In the genomic region with DNA sequence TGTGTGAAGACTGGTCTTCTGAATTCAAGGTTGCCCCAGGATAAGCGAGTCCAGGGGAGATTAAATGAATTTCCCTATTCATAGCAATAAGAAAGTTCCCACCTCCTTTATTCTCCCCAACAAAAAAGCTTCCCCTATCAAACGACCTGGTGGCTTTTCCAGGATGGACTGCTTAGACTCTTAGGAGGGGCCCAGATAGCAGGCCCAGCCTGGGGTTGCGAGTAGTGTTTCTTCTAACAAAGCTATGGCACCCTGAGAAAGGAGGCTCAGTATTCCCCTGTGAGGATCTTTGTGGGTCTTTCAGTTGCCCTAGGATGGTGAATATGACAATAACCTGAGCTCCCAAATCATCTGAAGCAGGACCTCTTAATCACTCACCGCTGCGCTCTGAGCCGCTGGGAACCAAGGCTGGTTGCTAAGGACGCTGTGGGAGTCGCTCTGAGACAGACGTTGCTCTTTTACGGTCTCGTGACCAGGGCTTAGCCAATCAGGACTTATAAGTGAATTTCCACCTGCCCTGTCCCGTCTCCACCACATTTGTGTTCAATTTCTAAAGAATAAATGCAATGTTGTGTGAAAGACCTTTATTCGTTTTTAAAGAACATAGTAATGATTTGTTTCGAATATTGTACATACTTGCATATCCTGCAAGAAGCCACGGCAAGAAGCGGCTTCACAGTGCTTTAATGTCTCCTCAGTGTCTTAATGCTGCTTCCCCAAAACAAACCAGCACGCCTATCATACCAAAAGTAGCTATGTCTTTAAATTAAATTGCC, we compare ENCODE assay signal across 8 cellular contexts. TPM values are rescaled to one million over a fixed set of nuclear protein-coding genes. Genes with fewer than 3 reads are reported as not detected.
A peak's percentile ranks its signal among the peaks of the same experiment; 100 is the strongest.
DNase-seq lines count a peak whose midpoint lies in the region; ATAC-seq and TF ChIP-seq lines count a peak whose summit lies in the region.

TMEM232 (minus strand) TSS at position 423 of the 776 bp plus-strand sequence. CDS start 59,319 bp downstream, outside the sequence.

- H3K27ac Mint-ChIP-seq in activated CD4-positive, alpha-beta T cell treated with anti-CD3 and anti-CD28 coated beads, Interleukin-2, amount 10 ng/mL, durations not matched to agents 7 days and 5 days: peak within 1 kb of the TSS; percentile 74

- H3K4me3 Mint-ChIP-seq in activated CD4-positive, alpha-beta T cell treated with anti-CD3 and anti-CD28 coated beads, Interleukin-2, amount 10 ng/mL, durations not matched to agents 7 days and 5 days: peak within 1 kb of the TSS; percentile 76

- POLR2A ChIA-PET in activated CD4-positive, alpha-beta T cell treated with anti-CD3 and anti-CD28 coated beads, Interleukin-2, amount 10 ng/mL, durations not matched to agents 7 days and 5 days (lab: Charles Lee): no interaction called here
- POLR2A ChIA-PET in HEK293T (lab: Yijun Ruan, JAX): no interaction called here

- H3K9me3 ChIP-seq in colonic mucosa: no peaks in the 10 kb centered on the region

- H3K36me3 ChIP-seq in colonic mucosa (no peaks in the 10 kb centered on the region), kidney epithelial cell (ENCODE audit: control insufficient read depth, insufficient read depth, low read length) (no peaks in the 10 kb centered on the region)

- intact Hi-C loops in colonic mucosa (cut with DNase I): no loop called here

- DNase-seq in NCI-H2107 treated with DMSO at 0.1 percent for 48 hours (lab: John Stamatoyannopoulos, UW; ENCODE audit: unreplicated experiment): peak; percentile 76
- DNase-seq in activated CD4-positive, alpha-beta T cell treated with anti-CD3 and anti-CD28 coated beads, Interleukin-2, amount 10 ng/mL, durations not matched to agents 7 days and 5 days: peak; percentile 81
- DNase-seq in colonic mucosa: peak; percentile 78
- peak; percentile 69 for DNase-seq in kidney epithelial cell (ENCODE audit: low read depth)
- DNase-seq in stimulated activated CD4-positive, alpha-beta T cell treated with anti-CD3 and anti-CD28 coated beads, Interleukin-15, amount 100 ng/mL, for 24 hours: peak; percentile 83
- no peak for DNase-seq in HEK293T (ENCODE audit: extremely low spot score)

- H3K27me3 Mint-ChIP-seq in activated CD4-positive, alpha-beta T cell treated with anti-CD3 and anti-CD28 coated beads, Interleukin-2, amount 10 ng/mL, durations not matched to agents 7 days and 5 days: no peaks in the 10 kb centered on the region

- CTCF ChIA-PET in activated CD4-positive, alpha-beta T cell treated with anti-CD3 and anti-CD28 coated beads, Interleukin-2, amount 10 ng/mL, durations not matched to agents 7 days and 5 days (lab: Charles Lee): interaction anchor here (1.0 kb wide), 1 partner anchor 13 kb away, joined by 3 read pairs; the partner anchor contains the start of gene SLC25A46
- CTCF ChIA-PET in HEK293T (lab: Yijun Ruan, JAX): no interaction called here

- no peaks in the 10 kb centered on the region for H3K27me3 ChIP-seq in colonic mucosa
- H3K27me3 ChIP-seq in kidney epithelial cell (ENCODE audit: control insufficient read depth, insufficient read depth, low read length): no peaks in the 10 kb centered on the region

- H3K27ac ChIP-seq in colonic mucosa: no peak within 1 kb of the TSS

- H3K9ac ChIP-seq in colonic mucosa (ENCODE audit: low read depth in 2 of 2, low read length in 2 of 2): no peak within 1 kb of the TSS

- H3K36me3 Mint-ChIP-seq in activated CD4-positive, alpha-beta T cell treated with anti-CD3 and anti-CD28 coated beads, Interleukin-2, amount 10 ng/mL, durations not matched to agents 7 days and 5 days (ENCODE audit: low read depth): no peaks in the 10 kb centered on the region

- H3K4me1 ChIP-seq in colonic mucosa: no peaks in the 10 kb centered on the region

- no peak for TF ChIP-seq CTCF in GM12875 (IDR thresholded peaks at IDR 0.05; ENCODE audit: borderline replicate concordance, insufficient read depth, low read depth, low read length)
- TF ChIP-seq CTCF in colonic mucosa (IDR thresholded peaks at IDR 0.05): no peak
- TF ChIP-seq CTCF in kidney epithelial cell (IDR thresholded peaks at IDR 0.05; ENCODE audit: insufficient read depth, low read length, poor library complexity, severe bottlenecking): no peak

- peak; percentile 100 for ATAC-seq in HG02852 (IDR thresholded peaks at IDR 0.05; ENCODE audit: unreplicated experiment)

- H3K4me3 ChIP-seq in GM12875 (ENCODE audit: low read depth, low read length) (peak within 1 kb of the TSS; percentile 12), colonic mucosa (peak within 1 kb of the TSS; percentile 48), kidney epithelial cell (ENCODE audit: low read depth, low read length) (peak within 1 kb of the TSS; percentile 42)

- peaks cover 5% of the 10 kb centered on the region for H3K4me1 Mint-ChIP-seq in activated CD4-positive, alpha-beta T cell treated with anti-CD3 and anti-CD28 coated beads, Interleukin-2, amount 10 ng/mL, durations not matched to agents 7 days and 5 days

- H3K9me3 Mint-ChIP-seq in activated CD4-positive, alpha-beta T cell treated with anti-CD3 and anti-CD28 coated beads, Interleukin-2, amount 10 ng/mL, durations not matched to agents 7 days and 5 days: no peaks in the 10 kb centered on the region

TF ChIP-seq in HEK293T, 16 proteins besides CTCF, POLR2A, EP300 and RAD21:
- TF ChIP-seq LEF1 (IDR thresholded peaks at IDR 0.05; ENCODE audit: borderline replicate concordance) (no peak), TARDBP (IDR thresholded peaks at IDR 0.05) (no peak), FOXM1 (IDR thresholded peaks at IDR 0.05; ENCODE audit: borderline replicate concordance) (no peak), SP1 (IDR thresholded peaks at IDR 0.05) (no peak), ELF4 (IDR thresholded peaks at IDR 0.05) (no peak), SUZ12 (IDR thresholded peaks at IDR 0.05) (no peak), ZNF384 (IDR thresholded peaks at IDR 0.05) (no peak), FOXA1 (IDR thresholded peaks at IDR 0.05) (no peak), L3MBTL2 (conservative IDR thresholded peaks at IDR 0.05) (no peak), BHLHE40 (IDR thresholded peaks at IDR 0.05; ENCODE audit: borderline replicate concordance) (no peak), NFRKB (IDR thresholded peaks at IDR 0.05) (no peak), HDGF (IDR thresholded peaks at IDR 0.05; ENCODE audit: borderline replicate concordance) (no peak), ARNT (IDR thresholded peaks at IDR 0.05) (no peak)
- TF ChIP-seq, protein P1, sequence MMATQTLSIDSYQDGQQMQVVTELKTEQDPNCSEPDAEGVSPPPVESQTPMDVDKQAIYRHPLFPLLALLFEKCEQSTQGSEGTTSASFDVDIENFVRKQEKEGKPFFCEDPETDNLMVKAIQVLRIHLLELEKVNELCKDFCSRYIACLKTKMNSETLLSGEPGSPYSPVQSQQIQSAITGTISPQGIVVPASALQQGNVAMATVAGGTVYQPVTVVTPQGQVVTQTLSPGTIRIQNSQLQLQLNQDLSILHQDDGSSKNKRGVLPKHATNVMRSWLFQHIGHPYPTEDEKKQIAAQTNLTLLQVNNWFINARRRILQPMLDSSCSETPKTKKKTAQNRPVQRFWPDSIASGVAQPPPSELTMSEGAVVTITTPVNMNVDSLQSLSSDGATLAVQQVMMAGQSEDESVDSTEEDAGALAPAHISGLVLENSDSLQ (IDR thresholded peaks at IDR 0.05): no peak
TF ChIP-seq in HEK293T: peak in this region for 0.

RNA-seq across cellular contexts. Expression of gene TMEM232, which starts in this region (rescaled TPM):
- total RNA-seq in activated CD4-positive, alpha-beta T cell treated with anti-CD3 and anti-CD28 coated beads, Interleukin-2, amount 10 ng/mL, durations not matched to agents 7 days and 5 days: under 1 TPM; 0.60 to 0.64 TPM
- total RNA-seq in colonic mucosa: 1 to 10 TPM; 1.8 to 2.1 TPM
- total RNA-seq in kidney epithelial cell: 3.7 and 10.9 TPM in 2 replicates

Comparison
In these comparisons a context has a peak if more than half of its experiments do, and no peak if none do; other contexts are left out.
1. Peak in DNase-seq in activated CD4-positive, alpha-beta T cell treated with anti-CD3 and anti-CD28 coated beads, Interleukin-2, amount 10 ng/mL, durations not matched to agents 7 days and 5 days; RNA of the gene not detected or under 1 TPM.